9 cellular contexts compared by ENCODE assay signal in genomic region chr16:2884041-2884451, GRCh38. TPM values are rescaled to one million over a fixed set of nuclear protein-coding genes. Genes with fewer than 3 reads are reported as not detected.
DNase-seq lines count a peak whose midpoint lies in the region; TF ChIP-seq lines count a peak whose summit lies in the region.
"Had no signal": no experiment of that assay in that cellular context is flagged by ENCODE, and none has a peak within 500 bp of the region (broad histone marks: within the 10 kb centered on the region; RNA-seq: fewer than 3 reads in every experiment).

No MANE protein-coding gene starts in this region.

- peak overlapping the region; percentile 83 for H3K4me3 Mint-ChIP-seq in T-helper 1 cell treated with Interleukin-12 subunit alpha and Interleukin-12 subunit beta and Interleukin-4 antibody, amounts not matched to agents 30 μg/mL and 1 μg/mL, for 36 hours
- H3K4me3 Mint-ChIP-seq in activated CD4-positive, alpha-beta memory T cell treated with anti-CD3 and anti-CD28 coated beads, Interleukin-2, amount 10 ng/mL, durations not matched to agents 7 days and 5 days = peak overlapping the region; percentile 84

- H3K4me1 ChIP-seq in iPS-20b (ENCODE audit: insufficient read depth, low read length) (no peaks in the 10 kb centered on the region; the same call in 1 of the 2 replicates), suprapubic skin (peaks cover 16% of the 10 kb centered on the region)

- DNase-seq in T-helper 1 cell = no peak
- no peak for DNase-seq in activated CD4-positive, alpha-beta memory T cell treated with anti-CD3 and anti-CD28 coated beads, Interleukin-2, amount 10 ng/mL, durations not matched to agents 7 days and 5 days
- DNase-seq in suprapubic skin (ENCODE audit: low spot score in 2 of 2) = no peak
- no peak for DNase-seq in dermis blood vessel endothelial cell
- no peak for DNase-seq in NCI-H748 (lab: John Stamatoyannopoulos, UW; ENCODE audit: unreplicated experiment)
- no peak for DNase-seq in inferior parietal cortex (ENCODE audit: extremely low spot score)
- DNase-seq: AML-193 had no signal

- H3K27me3 Mint-ChIP-seq in T-helper 1 cell treated with Interleukin-12 subunit alpha and Interleukin-12 subunit beta and Interleukin-4 antibody, amounts not matched to agents 30 μg/mL and 1 μg/mL, for 36 hours (ENCODE audit: low read depth) = peaks cover 8% of the 10 kb centered on the region
- H3K27me3 Mint-ChIP-seq in activated CD4-positive, alpha-beta memory T cell treated with anti-CD3 and anti-CD28 coated beads, Interleukin-2, amount 10 ng/mL, durations not matched to agents 7 days and 5 days = no peaks in the 10 kb centered on the region

- peaks cover 8% of the 10 kb centered on the region for H3K4me1 Mint-ChIP-seq in T-helper 1 cell treated with Interleukin-12 subunit alpha and Interleukin-12 subunit beta and Interleukin-4 antibody, amounts not matched to agents 30 μg/mL and 1 μg/mL, for 36 hours (ENCODE audit: low read depth)
- H3K4me1 Mint-ChIP-seq in activated CD4-positive, alpha-beta memory T cell treated with anti-CD3 and anti-CD28 coated beads, Interleukin-2, amount 10 ng/mL, durations not matched to agents 7 days and 5 days = peaks cover 19% of the 10 kb centered on the region

- no peaks in the 10 kb centered on the region for H3K36me3 Mint-ChIP-seq in T-helper 1 cell treated with Interleukin-12 subunit alpha and Interleukin-12 subunit beta and Interleukin-4 antibody, amounts not matched to agents 30 μg/mL and 1 μg/mL, for 36 hours (ENCODE audit: low read depth)
- H3K36me3 Mint-ChIP-seq in activated CD4-positive, alpha-beta memory T cell treated with anti-CD3 and anti-CD28 coated beads, Interleukin-2, amount 10 ng/mL, durations not matched to agents 7 days and 5 days (ENCODE audit: low read depth) = peaks cover 4% of the 10 kb centered on the region

- H3K27ac Mint-ChIP-seq in T-helper 1 cell treated with Interleukin-12 subunit alpha and Interleukin-12 subunit beta and Interleukin-4 antibody, amounts not matched to agents 30 μg/mL and 1 μg/mL, for 36 hours = peak overlapping the region; percentile 81
- peak overlapping the region; percentile 71 for H3K27ac Mint-ChIP-seq in activated CD4-positive, alpha-beta memory T cell treated with anti-CD3 and anti-CD28 coated beads, Interleukin-2, amount 10 ng/mL, durations not matched to agents 7 days and 5 days

- H3K9me3 ChIP-seq in iPS-20b (ENCODE audit: insufficient read depth, low read depth, low read length) (no peaks in the 10 kb centered on the region; the same call in 1 of the 2 replicates), suprapubic skin (no peaks in the 10 kb centered on the region)

- POLR2A ChIA-PET in activated CD4-positive, alpha-beta memory T cell treated with anti-CD3 and anti-CD28 coated beads, Interleukin-2, amount 10 ng/mL, durations not matched to agents 7 days and 5 days (lab: Charles Lee) = interaction anchor here (1.2 to 5.1 kb wide), 5 partner anchors 14 to 62 kb away, joined by 3 to 29 read pairs (median 11); partner anchors contain the start of gene FLYWCH1

- peaks cover 22% of the 10 kb centered on the region; the same call in 1 of the 2 replicates for H3K27me3 ChIP-seq in iPS-20b (ENCODE audit: insufficient read depth, low read length)
- no peaks in the 10 kb centered on the region for H3K27me3 ChIP-seq in suprapubic skin

- CTCF ChIA-PET in activated CD4-positive, alpha-beta memory T cell treated with anti-CD3 and anti-CD28 coated beads, Interleukin-2, amount 10 ng/mL, durations not matched to agents 7 days and 5 days (lab: Charles Lee) = interaction anchor here (0.6 to 4.1 kb wide), 9 partner anchors 12 to 81 kb away, joined by 3 to 30 read pairs (median 14); partner anchors contain the start of gene FLYWCH1

- H3K27ac ChIP-seq in iPS-20b (ENCODE audit: low read length) = no peak overlapping the region
- H3K27ac ChIP-seq in suprapubic skin = no peak overlapping the region

- peak overlapping the region; percentile 76; the same call in 1 of the 2 replicates for H3K9ac ChIP-seq in iPS-20b (ENCODE audit: low read depth, low read length)

- TF ChIP-seq EP300 in suprapubic skin (IDR thresholded peaks at IDR 0.05) = no peak

- TF ChIP-seq CTCF in suprapubic skin (IDR thresholded peaks at IDR 0.05) = no peak

- H3K36me3 ChIP-seq in iPS-20b (ENCODE audit: insufficient read depth, low read depth, low read length) = no peaks in the 10 kb centered on the region
- no peaks in the 10 kb centered on the region for H3K36me3 ChIP-seq in suprapubic skin

- TF ChIP-seq POLR2A in suprapubic skin (IDR thresholded peaks at IDR 0.05) = no peak

- H3K4me3 ChIP-seq in iPS-20b (ENCODE audit: low read length) (peak overlapping the region; percentile 89), suprapubic skin (peak overlapping the region; percentile 86)

- WGBS in suprapubic skin = 66% methylated on average over 18 of the region's 18 CpGs

- H3K9me3 Mint-ChIP-seq in T-helper 1 cell treated with Interleukin-12 subunit alpha and Interleukin-12 subunit beta and Interleukin-4 antibody, amounts not matched to agents 30 μg/mL and 1 μg/mL, for 36 hours = no peaks in the 10 kb centered on the region
- H3K9me3 Mint-ChIP-seq in activated CD4-positive, alpha-beta memory T cell treated with anti-CD3 and anti-CD28 coated beads, Interleukin-2, amount 10 ng/mL, durations not matched to agents 7 days and 5 days = no peaks in the 10 kb centered on the region

RNA-seq across cellular contexts. Expression of gene FLYWCH2, which starts 1.0 kb away (rescaled TPM):
- total RNA-seq in activated CD4-positive, alpha-beta memory T cell treated with anti-CD3 and anti-CD28 coated beads, Interleukin-2, amount 10 ng/mL, durations not matched to agents 7 days and 5 days = 10 to 100 TPM; 19.4 to 20.5 TPM
- 10 to 100 TPM; 31.5 to 42.1 (median 34.7) TPM for total RNA-seq in suprapubic skin
- 36.0 and 72.2 TPM in 2 replicates for total RNA-seq in dermis blood vessel endothelial cell

RNA-seq across cellular contexts. Expression of gene PRSS22, which starts 26.1 kb away (rescaled TPM):
- total RNA-seq in activated CD4-positive, alpha-beta memory T cell treated with anti-CD3 and anti-CD28 coated beads, Interleukin-2, amount 10 ng/mL, durations not matched to agents 7 days and 5 days = not detected
- 1 to 10 TPM; 1.7 to 8.7 (median 6.7) TPM for total RNA-seq in suprapubic skin
- total RNA-seq in dermis blood vessel endothelial cell = not detected in 2 replicates

RNA-seq across cellular contexts. Expression of gene FLYWCH1, which starts 27.7 kb away (rescaled TPM):
- 10 to 100 TPM; 75.2 to 80.8 TPM for total RNA-seq in activated CD4-positive, alpha-beta memory T cell treated with anti-CD3 and anti-CD28 coated beads, Interleukin-2, amount 10 ng/mL, durations not matched to agents 7 days and 5 days
- total RNA-seq in suprapubic skin = 10 to 100 TPM; 32.7 to 81.8 (median 52.1) TPM
- 39.5 and 41.0 TPM in 2 replicates for total RNA-seq in dermis blood vessel endothelial cell

RNA-seq across cellular contexts. Expression of gene ZG16B, which starts 53.9 kb away (rescaled TPM):
- 1 to 10 TPM; 8.8 to 9.8 TPM for total RNA-seq in activated CD4-positive, alpha-beta memory T cell treated with anti-CD3 and anti-CD28 coated beads, Interleukin-2, amount 10 ng/mL, durations not matched to agents 7 days and 5 days
- total RNA-seq in suprapubic skin (10 to 100 TPM; 17.7 to 80.5 (median 23.4) TPM), dermis blood vessel endothelial cell (0.19 and 0.68 TPM in 2 replicates)
